In genomic region chr1:66739401-66740157, GRCh38 we compare ENCODE assay signal across 14 cellular contexts. TPM values are rescaled to one million over a fixed set of nuclear protein-coding genes. Genes with fewer than 3 reads are reported as not detected.
DNase-seq lines count a peak whose midpoint lies in the region; ATAC-seq and TF ChIP-seq lines count a peak whose summit lies in the region.
"Had no signal": no experiment of that assay in that cellular context is flagged by ENCODE, and none has a peak within 500 bp of the region (broad histone marks: within the 10 kb centered on the region; RNA-seq: fewer than 3 reads in every experiment).

No MANE protein-coding gene starts in this region.

- no peak overlapping the region for H3K27ac ChIP-seq in tibial artery
- H3K27ac ChIP-seq: right lobe of liver had no signal

- H3K4me1 ChIP-seq in tibial artery, result no peaks in the 10 kb centered on the region

- H3K9me3 ChIP-seq in tibial artery, result no peaks in the 10 kb centered on the region
- H3K9me3 ChIP-seq: right lobe of liver had no signal

- no peak for DNase-seq in left ventricle myocardium superior
- DNase-seq in erythroblast (lab: John Stamatoyannopoulos, UW), result no peak
- DNase-seq in stimulated activated naive CD4-positive, alpha-beta T cell (lab: John Stamatoyannopoulos, UW), result no peak
- no peak for DNase-seq in tibial artery
- DNase-seq in NCI-H2107 treated with DMSO at 0.1 percent for 48 hours (lab: John Stamatoyannopoulos, UW; ENCODE audit: unreplicated experiment), result no peak
- DNase-seq: activated CD4-positive, alpha-beta T cell treated with anti-CD3 and anti-CD28 coated beads, Interleukin-2, amount 10 ng/mL, durations not matched to agents 7 days and 5 days; activated naive CD8-positive, alpha-beta T cell treated with anti-CD3 and anti-CD28 coated beads for 36 hours; CD8-positive, alpha-beta T cell; glutamatergic neuron; NCI-H1930; right lobe of liver had no signal

- no peak overlapping the region for H3K4me3 ChIP-seq in tibial artery
- H3K4me3 ChIP-seq: right lobe of liver had no signal

- ATAC-seq in GM18511 (IDR thresholded peaks at IDR 0.05; ENCODE audit: unreplicated experiment) (peak; percentile 86), GM21447 (IDR thresholded peaks at IDR 0.05; ENCODE audit: unreplicated experiment) (peak; percentile 80), HG03432 (IDR thresholded peaks at IDR 0.05; ENCODE audit: unreplicated experiment) (peak; percentile 83), left ventricle myocardium superior (peak; percentile 45)
- ATAC-seq: CD8-positive, alpha-beta T cell had no signal

- intact Hi-C loops in left ventricle myocardium superior (cut with micrococcal nuclease) (no loop called here), tibial artery (cut with DNase I; ENCODE audit: low total_unique reads) (no loop called here)

- peaks cover 6 to 34% (median 21%) of the 10 kb centered on the region in 3 donors for H3K36me3 ChIP-seq in tibial artery
- H3K36me3 ChIP-seq: right lobe of liver had no signal

- no peak for TF ChIP-seq POLR2A in erythroblast (IDR thresholded peaks at IDR 0.05; ENCODE audit: low read length)

- TF ChIP-seq CTCF in tibial artery (IDR thresholded peaks at IDR 0.05), result no peak

- no peaks in the 10 kb centered on the region for H3K27me3 ChIP-seq in tibial artery
- H3K27me3 ChIP-seq: right lobe of liver had no signal

RNA-seq across cellular contexts. Expression of gene DYNLT5, which starts 12.7 kb away (rescaled TPM):
- 2.2 TPM for total RNA-seq in left ventricle myocardium superior
- total RNA-seq: activated CD4-positive, alpha-beta T cell treated with anti-CD3 and anti-CD28 coated beads, Interleukin-2, amount 10 ng/mL, durations not matched to agents 7 days and 5 days; activated naive CD8-positive, alpha-beta T cell treated with anti-CD3 and anti-CD28 coated beads for 36 hours; CD8-positive, alpha-beta T cell had no signal
